In genomic region chr12:121568503-121568902, GRCh38 we compare ENCODE assay signal across 22 cellular contexts. TPM values are rescaled to one million over a fixed set of nuclear protein-coding genes. Genes with fewer than 3 reads are reported as not detected.
DNase-seq lines count a peak whose midpoint lies in the region; ATAC-seq lines count a peak whose summit lies in the region.
"Had no signal": no experiment of that assay in that cellular context is flagged by ENCODE, and none has a peak within 500 bp of the region (broad histone marks: within the 10 kb centered on the region; RNA-seq: fewer than 3 reads in every experiment).

No MANE protein-coding gene starts in this region.

- H3K27me3 ChIP-seq in adipocyte (replicated peaks; ENCODE audit: control insufficient read depth, insufficient read depth, low read length) (no peaks in the 10 kb centered on the region), subcutaneous abdominal adipose tissue (ENCODE audit: control insufficient read depth in 5 of 5, insufficient read depth in 4 of 5, low read length in 5 of 5) (no peaks in the 10 kb centered on the region)
- no peaks in the 10 kb centered on the region for H3K27me3 ChIP-seq in naive thymus-derived CD4-positive, alpha-beta T cell (ENCODE audit: control insufficient read depth in 2 of 2, insufficient read depth in 2 of 2, low read length in 2 of 2)
- H3K27me3 ChIP-seq: vagina had no signal

- intact Hi-C loops in activated CD4-positive, alpha-beta T cell treated with anti-CD3 and anti-CD28 coated beads, Interleukin-2, amount 10 ng/mL, durations not matched to agents 24 days and 14 days (cut with micrococcal nuclease): no loop called here
- intact Hi-C loops in activated CD4-positive, alpha-beta T cell treated with anti-CD3 and anti-CD28 coated beads for 36 hours (cut with DNase I, micrococcal nuclease): no loop called here
- intact Hi-C loops in naive thymus-derived CD4-positive, alpha-beta T cell (cut with micrococcal nuclease): no loop called here

- DNase-seq in activated CD4-positive, alpha-beta T cell treated with anti-CD3 and anti-CD28 coated beads, Interleukin-2, amount 10 ng/mL, durations not matched to agents 24 days and 14 days: no peak
- DNase-seq in activated CD4-positive, alpha-beta T cell treated with anti-CD3 and anti-CD28 coated beads for 36 hours: no peak
- DNase-seq in adipocyte (ENCODE audit: low read depth) (no peak), OCI-M2 (lab: John Stamatoyannopoulos, UW; ENCODE audit: unreplicated experiment) (no peak)
- DNase-seq in naive thymus-derived CD4-positive, alpha-beta T cell: no peak
- DNase-seq in activated CD4-positive, alpha-beta T cell treated with anti-CD3 and anti-CD28 coated beads for 48 hours: no peak
- DNase-seq: 8988T; activated CD8-positive, alpha-beta T cell treated with anti-CD3 and anti-CD28 coated beads, Interleukin-2, amount 10 ng/mL, durations not matched to agents 7 days and 5 days; activated T-cell treated with anti-CD3 and anti-CD28 coated beads, Interleukin-2, amount 50 U/mL, for 1 hour; amygdala; central memory CD4-positive, alpha-beta T cell; KG1; MV-4-11; NCI-H1694; NCI-H774; stimulated activated CD4-positive, alpha-beta T cell treated with anti-CD3 and anti-CD28 coated beads, Interleukin-12 subunit alpha, Interleukin-12 subunit beta, amount 100 ng/mL, for 4 hours; stimulated activated CD8-positive, alpha-beta memory T cell treated with anti-CD3 and anti-CD28 coated beads, Interleukin-4, amount 100 ng/mL, for 48 hours; T-helper 2 cell had no signal

- H3K36me3 ChIP-seq in adipocyte (ENCODE audit: control insufficient read depth, insufficient read depth, low read length, severe bottlenecking) (no peaks in the 10 kb centered on the region), subcutaneous abdominal adipose tissue (ENCODE audit: control insufficient read depth in 5 of 5, insufficient read depth in 5 of 5, low read length in 5 of 5) (peaks cover 0 to 2% (median 0%) of the 10 kb centered on the region in 5 donors)
- peaks cover 0 to 15% (median 0%) of the 10 kb centered on the region in 3 experiments for H3K36me3 ChIP-seq in naive thymus-derived CD4-positive, alpha-beta T cell (ENCODE audit: control insufficient read depth in 2 of 3, insufficient read depth in 3 of 3, low read length in 3 of 3)

- no peaks in the 10 kb centered on the region for H3K27me3 Mint-ChIP-seq in activated CD4-positive, alpha-beta T cell treated with anti-CD3 and anti-CD28 coated beads, Interleukin-2, amount 10 ng/mL, durations not matched to agents 24 days and 14 days
- no peaks in the 10 kb centered on the region for H3K27me3 Mint-ChIP-seq in activated CD4-positive, alpha-beta T cell treated with anti-CD3 and anti-CD28 coated beads for 36 hours
- no peaks in the 10 kb centered on the region for H3K27me3 Mint-ChIP-seq in naive thymus-derived CD4-positive, alpha-beta T cell
- H3K27me3 Mint-ChIP-seq: B cell had no signal

- no peak for ATAC-seq in activated CD4-positive, alpha-beta T cell treated with anti-CD3 and anti-CD28 coated beads for 36 hours
- no peak for ATAC-seq in naive thymus-derived CD4-positive, alpha-beta T cell
- ATAC-seq in HG03521 (IDR thresholded peaks at IDR 0.05; ENCODE audit: unreplicated experiment): no peak
- ATAC-seq: activated CD8-positive, alpha-beta T cell treated with anti-CD3 and anti-CD28 coated beads, Interleukin-2, amount 10 ng/mL, durations not matched to agents 7 days and 5 days had no signal

- H3K4me1 ChIP-seq in adipocyte (ENCODE audit: control insufficient read depth, insufficient read depth, low read length) (peaks cover 11% of the 10 kb centered on the region), subcutaneous abdominal adipose tissue (ENCODE audit: control insufficient read depth in 5 of 5, insufficient read depth in 5 of 5, low read length in 5 of 5) (peaks cover 2 to 21% (median 15%) of the 10 kb centered on the region in 5 donors)
- H3K4me1 ChIP-seq in naive thymus-derived CD4-positive, alpha-beta T cell (ENCODE audit: control insufficient read depth in 2 of 2, insufficient read depth in 2 of 2, low read length in 2 of 2): no peaks in the 10 kb centered on the region

- H3K4me3 Mint-ChIP-seq in activated CD4-positive, alpha-beta T cell treated with anti-CD3 and anti-CD28 coated beads, Interleukin-2, amount 10 ng/mL, durations not matched to agents 24 days and 14 days: no peak overlapping the region
- H3K4me3 Mint-ChIP-seq in activated CD4-positive, alpha-beta T cell treated with anti-CD3 and anti-CD28 coated beads for 36 hours: no peak overlapping the region
- H3K4me3 Mint-ChIP-seq in naive thymus-derived CD4-positive, alpha-beta T cell: peak overlapping the region in 1 of 10 donors; percentile 38
- H3K4me3 Mint-ChIP-seq: activated CD8-positive, alpha-beta T cell treated with anti-CD3 and anti-CD28 coated beads, Interleukin-2, amount 10 ng/mL, durations not matched to agents 7 days and 5 days; B cell had no signal

- CTCF ChIA-PET in activated CD4-positive, alpha-beta T cell treated with anti-CD3 and anti-CD28 coated beads for 36 hours (lab: Charles Lee): interaction anchor here (0.7 kb wide), 1 partner anchor 77 kb away, joined by 4 read pairs; no protein-coding TSS in a partner anchor
- CTCF ChIA-PET in naive thymus-derived CD4-positive, alpha-beta T cell (lab: Charles Lee): interaction anchor here (0.8 to 1.1 kb wide), 2 partner anchors 15 to 52 kb away, joined by 3 read pairs; no protein-coding TSS in a partner anchor

- H3K4me3 ChIP-seq in adipocyte (ENCODE audit: low read length) (no peak overlapping the region), subcutaneous abdominal adipose tissue (ENCODE audit: low read depth in 1 of 5, low read length in 5 of 5) (peak overlapping the region in 4 of 5 donors; percentile 33 to 73 (median 42))
- H3K4me3 ChIP-seq in naive thymus-derived CD4-positive, alpha-beta T cell (ENCODE audit: low read length): no peak overlapping the region
- H3K4me3 ChIP-seq: vagina had no signal

- no peaks in the 10 kb centered on the region for H3K9me3 Mint-ChIP-seq in activated CD4-positive, alpha-beta T cell treated with anti-CD3 and anti-CD28 coated beads, Interleukin-2, amount 10 ng/mL, durations not matched to agents 24 days and 14 days
- no peaks in the 10 kb centered on the region for H3K9me3 Mint-ChIP-seq in activated CD4-positive, alpha-beta T cell treated with anti-CD3 and anti-CD28 coated beads for 36 hours (ENCODE audit: low read depth)
- peaks cover 0 to 1% (median 0%) of the 10 kb centered on the region in 11 donors for H3K9me3 Mint-ChIP-seq in naive thymus-derived CD4-positive, alpha-beta T cell

- H3K4me1 Mint-ChIP-seq in activated CD4-positive, alpha-beta T cell treated with anti-CD3 and anti-CD28 coated beads, Interleukin-2, amount 10 ng/mL, durations not matched to agents 24 days and 14 days: peaks cover 7% of the 10 kb centered on the region
- H3K4me1 Mint-ChIP-seq in activated CD4-positive, alpha-beta T cell treated with anti-CD3 and anti-CD28 coated beads for 36 hours: peaks cover 5% of the 10 kb centered on the region
- peaks cover 3 to 30% (median 24%) of the 10 kb centered on the region in 7 donors for H3K4me1 Mint-ChIP-seq in naive thymus-derived CD4-positive, alpha-beta T cell

- peak overlapping the region; percentile 17 for H3K27ac Mint-ChIP-seq in activated CD4-positive, alpha-beta T cell treated with anti-CD3 and anti-CD28 coated beads, Interleukin-2, amount 10 ng/mL, durations not matched to agents 24 days and 14 days
- H3K27ac Mint-ChIP-seq in activated CD4-positive, alpha-beta T cell treated with anti-CD3 and anti-CD28 coated beads for 36 hours: no peak overlapping the region
- H3K27ac Mint-ChIP-seq in naive thymus-derived CD4-positive, alpha-beta T cell: peak overlapping the region in 6 of 9 donors; percentile 0 to 77 (median 45)
- H3K27ac Mint-ChIP-seq: activated CD8-positive, alpha-beta T cell treated with anti-CD3 and anti-CD28 coated beads, Interleukin-2, amount 10 ng/mL, durations not matched to agents 7 days and 5 days; B cell had no signal

- H3K27ac ChIP-seq in naive thymus-derived CD4-positive, alpha-beta T cell (ENCODE audit: low read depth, low read length): no peak overlapping the region
- no peak overlapping the region for H3K27ac ChIP-seq in subcutaneous abdominal adipose tissue (ENCODE audit: low read depth, low read length)

- H3K9me3 ChIP-seq in adipocyte (ENCODE audit: control insufficient read depth, low read length) (no peaks in the 10 kb centered on the region), subcutaneous abdominal adipose tissue (ENCODE audit: control insufficient read depth in 5 of 5, low read length in 5 of 5) (no peaks in the 10 kb centered on the region)
- no peaks in the 10 kb centered on the region for H3K9me3 ChIP-seq in naive thymus-derived CD4-positive, alpha-beta T cell (ENCODE audit: control insufficient read depth in 2 of 3, low read length in 3 of 3)
- H3K9me3 ChIP-seq: vagina had no signal

- POLR2A ChIA-PET in activated CD4-positive, alpha-beta T cell treated with anti-CD3 and anti-CD28 coated beads for 36 hours (lab: Charles Lee): interaction anchor here (0.6 to 0.8 kb wide), 3 partner anchors 15 to 310 kb away, joined by 3 to 8 read pairs (median 3); no protein-coding TSS in a partner anchor
- POLR2A ChIA-PET in naive thymus-derived CD4-positive, alpha-beta T cell (lab: Charles Lee): interaction anchor here (1.1 to 1.4 kb wide), 2 partner anchors 10 to 11 kb away, joined by 6 to 16 read pairs; partner anchors contain the start of gene KDM2B

- peaks cover 27% of the 10 kb centered on the region for H3K36me3 Mint-ChIP-seq in activated CD4-positive, alpha-beta T cell treated with anti-CD3 and anti-CD28 coated beads, Interleukin-2, amount 10 ng/mL, durations not matched to agents 24 days and 14 days (ENCODE audit: low read depth)
- H3K36me3 Mint-ChIP-seq in activated CD4-positive, alpha-beta T cell treated with anti-CD3 and anti-CD28 coated beads for 36 hours (ENCODE audit: low read depth): peaks cover 13% of the 10 kb centered on the region
- peaks cover 18 to 32% (median 26%) of the 10 kb centered on the region in 5 donors for H3K36me3 Mint-ChIP-seq in naive thymus-derived CD4-positive, alpha-beta T cell

- H3K9ac ChIP-seq in adipocyte (ENCODE audit: low read length): peak overlapping the region; percentile 36
- peak overlapping the region in 1 of 5 donors; percentile 19 for H3K9ac ChIP-seq in subcutaneous abdominal adipose tissue (ENCODE audit: low read length in 5 of 5)

RNA-seq across cellular contexts. Expression of gene KDM2B, which starts 12.3 kb away (rescaled TPM):
- 60.7 and 62.9 TPM in 2 replicates for total RNA-seq in activated CD4-positive, alpha-beta T cell treated with anti-CD3 and anti-CD28 coated beads, Interleukin-2, amount 10 ng/mL, durations not matched to agents 24 days and 14 days
- total RNA-seq in activated CD4-positive, alpha-beta T cell treated with anti-CD3 and anti-CD28 coated beads for 36 hours: 10 to 100 TPM; 39.2 to 48.7 TPM
- total RNA-seq in naive thymus-derived CD4-positive, alpha-beta T cell: 10 to 100 TPM; 66.4 to 91.7 (median 80.7) TPM
- 10 to 100 TPM; 12.6 to 22.5 TPM for polyA plus RNA-seq in naive thymus-derived CD4-positive, alpha-beta T cell

RNA-seq across cellular contexts. Expression of gene ORAI1, which starts 57.8 kb away (rescaled TPM):
- total RNA-seq in activated CD4-positive, alpha-beta T cell treated with anti-CD3 and anti-CD28 coated beads, Interleukin-2, amount 10 ng/mL, durations not matched to agents 24 days and 14 days: 58.3 and 61.8 TPM in 2 replicates
- total RNA-seq in activated CD4-positive, alpha-beta T cell treated with anti-CD3 and anti-CD28 coated beads for 36 hours: 10 to 100 TPM; 29.4 to 35.9 TPM
- 10 to 100 TPM; 34.4 to 73.5 (median 50.6) TPM for total RNA-seq in naive thymus-derived CD4-positive, alpha-beta T cell
- polyA plus RNA-seq in naive thymus-derived CD4-positive, alpha-beta T cell: 100 to 1,000 TPM; 180 to 256 TPM

Comparison
In these comparisons a context has a peak if more than half of its experiments do, and no peak if none do; other contexts are left out.
1. H3K4me3 ChIP-seq: peak in subcutaneous abdominal adipose tissue (4 of 5); none in adipocyte (single experiment) and naive thymus-derived CD4-positive, alpha-beta T cell (single experiment).